In genomic region chr18:27064673-27065072, GRCh38 we compare ENCODE assay signal across 17 cellular contexts.
DNase-seq lines count a peak whose midpoint lies in the region; ATAC-seq and TF ChIP-seq lines count a peak whose summit lies in the region.
"Had no signal": no experiment of that assay in that cellular context is flagged by ENCODE, and none has a peak within 500 bp of the region (broad histone marks: within the 10 kb centered on the region; RNA-seq: fewer than 3 reads in every experiment).

No MANE protein-coding gene starts in this region.

- DNase-seq in Right ventricle myocardium superior, result no peak
- no peak for DNase-seq in cardiac septum (ENCODE audit: low spot score)
- DNase-seq in heart right ventricle, result no peak
- peak; percentile 27 for DNase-seq in left ventricle myocardium superior
- DNase-seq in progenitor cell of endocrine pancreas (ENCODE audit: low spot score, unreplicated experiment), result no peak
- no peak for DNase-seq in glomerular visceral epithelial cell (ENCODE audit: extremely low spot score)
- DNase-seq: C1 segment of cervical spinal cord; Calu3; CD4-positive, alpha-beta memory T cell; COR-L47; DMS53; DMS79 treated with DMSO at 0.1 percent for 48 hours; GF-D8; GM23248; H7; HCEC 1CT had no signal

- H3K27ac ChIP-seq in heart right ventricle, result peak overlapping the region in 3 of 10 donors; percentile 12 to 41 (median 21)
- H3K27ac ChIP-seq: GM23248 had no signal

- peaks cover 3% of the 10 kb centered on the region for H3K4me1 Mint-ChIP-seq in progenitor cell of endocrine pancreas (ENCODE audit: low read depth)
- H3K4me1 Mint-ChIP-seq: CD4-positive, alpha-beta memory T cell had no signal

- H3K27me3 Mint-ChIP-seq in progenitor cell of endocrine pancreas, result no peaks in the 10 kb centered on the region
- H3K27me3 Mint-ChIP-seq: CD4-positive, alpha-beta memory T cell had no signal

- ATAC-seq in Right ventricle myocardium superior (ENCODE audit: poor library complexity) (peak; percentile 91), heart right ventricle (peak in 5 of 8 donors; percentile 57 to 92 (median 69)), left ventricle myocardium superior (peak; percentile 82), HG03025 (IDR thresholded peaks at IDR 0.05; ENCODE audit: low FRiP score, unreplicated experiment) (no peak)

- H3K9me3 Mint-ChIP-seq in progenitor cell of endocrine pancreas (ENCODE audit: low read depth), result peaks cover 7% of the 10 kb centered on the region

- H3K4me3 Mint-ChIP-seq in progenitor cell of endocrine pancreas (ENCODE audit: low read depth), result no peak overlapping the region
- H3K4me3 Mint-ChIP-seq: CD4-positive, alpha-beta memory T cell had no signal

- H3K9me3 ChIP-seq in heart right ventricle, result no peaks in the 10 kb centered on the region

- no peak for TF ChIP-seq CTCF in heart right ventricle (IDR thresholded peaks at IDR 0.05)
- no peak for TF ChIP-seq CTCF in progenitor cell of endocrine pancreas (IDR thresholded peaks at IDR 0.05; ENCODE audit: unreplicated experiment)

- H3K27me3 ChIP-seq in heart right ventricle, result no peaks in the 10 kb centered on the region

- no peak overlapping the region for H3K4me3 ChIP-seq in heart right ventricle
- H3K4me3 ChIP-seq: GM23248 had no signal

- peaks cover 0 to 9% (median 0%) of the 10 kb centered on the region in 9 donors for H3K4me1 ChIP-seq in heart right ventricle

- WGBS in heart right ventricle, 2 donors, result 73 to 74% methylated on average over 3 of the region's 3 CpGs

- H3K27ac Mint-ChIP-seq in progenitor cell of endocrine pancreas, result peak overlapping the region; percentile 64
- H3K27ac Mint-ChIP-seq: CD4-positive, alpha-beta memory T cell had no signal

- intact Hi-C loops in Right ventricle myocardium superior (cut with DNase I) (no loop called here), cardiac septum (cut with DNase I) (no loop called here), heart right ventricle (cut with DNase I) (loop anchor here in 2 of 10 donors (5.0 to 10.0 kb wide), 2 partner anchors 73 to 80 kb away; no protein-coding TSS in a partner anchor), left ventricle myocardium superior (cut with micrococcal nuclease) (no loop called here)

- peaks cover 9% of the 10 kb centered on the region for H3K36me3 Mint-ChIP-seq in progenitor cell of endocrine pancreas (ENCODE audit: insufficient read depth)
- H3K36me3 Mint-ChIP-seq: CD4-positive, alpha-beta memory T cell had no signal

- no peaks in the 10 kb centered on the region for H3K36me3 ChIP-seq in heart right ventricle
